ENCODE assay signal across 11 cellular contexts in the genomic region with DNA sequence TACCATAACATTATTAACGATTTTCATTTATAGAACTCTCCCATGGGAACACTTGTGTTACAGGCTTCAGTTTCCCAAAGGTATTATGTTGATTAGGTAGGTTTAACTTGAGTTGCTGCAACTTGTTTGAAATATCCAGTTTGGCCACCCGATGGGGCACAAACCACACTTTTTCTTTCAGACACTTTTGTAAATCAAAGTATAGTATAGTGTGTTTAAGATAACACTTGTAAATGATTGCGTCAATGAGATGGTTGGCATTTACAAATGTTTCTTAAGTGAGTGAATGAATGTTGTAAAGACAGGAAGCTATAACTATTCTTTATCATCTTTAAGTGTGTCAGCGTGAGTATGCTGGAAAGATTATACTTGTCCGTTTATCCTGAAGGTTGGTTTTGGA. TPM values are rescaled to one million over a fixed set of nuclear protein-coding genes. Genes with fewer than 3 reads are reported as not detected.
A peak's percentile ranks its signal among the peaks of the same experiment; 100 is the strongest.
DNase-seq lines count a peak whose midpoint lies in the region; ATAC-seq, FAIRE-seq and TF ChIP-seq lines count a peak whose summit lies in the region.
"Had no signal": no experiment of that assay in that cellular context is flagged by ENCODE, and none has a peak within 500 bp of the region (broad histone marks: within the 10 kb centered on the region; RNA-seq: fewer than 3 reads in every experiment).

No MANE protein-coding gene starts in this region.

- DNase-seq in DND-41 (no peak), amniotic epithelial cell (ENCODE audit: low read depth) (peak; percentile 48), kidney (no peak), amniotic stem cell (lab: John Stamatoyannopoulos, UW) (no peak), HK-2 (ENCODE audit: unreplicated experiment) (no peak), glomerular visceral epithelial cell (ENCODE audit: extremely low spot score) (no peak)
- DNase-seq: gastrocnemius medialis, NCI-H2081, sigmoid colon had no signal

- no peak for FAIRE-seq in kidney (lab: Jason Lieb, UNC)

- H3K9ac ChIP-seq in DND-41 (ENCODE audit: low read depth, low read length), result no peak overlapping the region
- peak overlapping the region in 1 of 2 donors; percentile 9 for H3K9ac ChIP-seq in kidney (ENCODE audit: low read length in 2 of 2)

- no peaks in the 10 kb centered on the region for H3K27me3 ChIP-seq in DND-41 (ENCODE audit: insufficient read depth, low read length, poor library complexity)
- H3K27me3 ChIP-seq: gastrocnemius medialis, sigmoid colon had no signal

- no peak overlapping the region for H3K4me2 ChIP-seq in DND-41 (ENCODE audit: insufficient read depth, low read length)

- H3K27ac ChIP-seq in DND-41 (ENCODE audit: low read length) (no peak overlapping the region), kidney (ENCODE audit: low read depth in 2 of 2, low read length in 2 of 2) (no peak overlapping the region)
- H3K27ac ChIP-seq: sigmoid colon had no signal

- peaks cover 63% of the 10 kb centered on the region for H3K79me2 ChIP-seq in DND-41 (ENCODE audit: insufficient read depth, low read length)

- H3K4me1 ChIP-seq in DND-41 (ENCODE audit: insufficient read depth, low read length), result peaks cover 28% of the 10 kb centered on the region
- peaks cover 7 to 9% of the 10 kb centered on the region in 2 donors for H3K4me1 ChIP-seq in kidney (ENCODE audit: control insufficient read depth in 1 of 2, insufficient read depth in 1 of 2, low read depth in 1 of 2, low read length in 2 of 2)

- no peak overlapping the region for H3K4me3 ChIP-seq in DND-41 (ENCODE audit: low read depth in 1 of 2, low read length in 2 of 2)
- no peak overlapping the region for H3K4me3 ChIP-seq in kidney (ENCODE audit: low read length in 2 of 2)
- H3K4me3 ChIP-seq: gastrocnemius medialis, sigmoid colon had no signal

- ATAC-seq in DND-41 (ENCODE audit: insufficient read depth, low read depth) (no peak), GM21528 (IDR thresholded peaks at IDR 0.05; ENCODE audit: low FRiP score, unreplicated experiment) (no peak)
- ATAC-seq: gastrocnemius medialis had no signal

- H3K36me3 ChIP-seq in DND-41 (ENCODE audit: insufficient read depth, low read length) (no peaks in the 10 kb centered on the region), kidney (ENCODE audit: control insufficient read depth in 1 of 2, insufficient read depth in 2 of 2, low read length in 2 of 2) (no peaks in the 10 kb centered on the region)
- H3K36me3 ChIP-seq: gastrocnemius medialis, sigmoid colon had no signal

- H2AFZ ChIP-seq in DND-41 (ENCODE audit: low read depth, low read length), result no peak overlapping the region

- intact Hi-C loops in kidney (cut with DNase I), result no loop called here

- H3K9me3 ChIP-seq in DND-41 (ENCODE audit: insufficient read depth, low read length, severe bottlenecking) (no peaks in the 10 kb centered on the region), kidney (ENCODE audit: control insufficient read depth in 1 of 2, low read length in 2 of 2) (no peaks in the 10 kb centered on the region)
- H3K9me3 ChIP-seq: gastrocnemius medialis, sigmoid colon had no signal

- TF ChIP-seq CTCF in DND-41 (IDR thresholded peaks at IDR 0.05; ENCODE audit: borderline replicate concordance, extremely low read depth, low read length, poor library complexity, severe bottlenecking) (peak; percentile 23), LNCAP (IDR thresholded peaks at IDR 0.05) (peak; percentile 58), kidney (IDR thresholded peaks at IDR 0.05; ENCODE audit: borderline replicate concordance, extremely low read depth, insufficient read depth) (peak; percentile 39)

- H4K20me1 ChIP-seq in DND-41 (ENCODE audit: insufficient read depth, low read length), result peaks cover 11% of the 10 kb centered on the region; the same call in 1 of the 2 replicates

RNA-seq across cellular contexts. Expression of gene XPR1, which starts 4.3 kb away (rescaled TPM):
- total RNA-seq in kidney, result 33.5 TPM
- polyA plus RNA-seq in kidney (ENCODE audit: insufficient read depth, low read depth, low replicate concordance), result 10.9 TPM
